In genomic region chr3:52781741-52782140, GRCh38 we compare ENCODE assay signal across 21 cellular contexts. TPM values are rescaled to one million over a fixed set of nuclear protein-coding genes. Genes with fewer than 3 reads are reported as not detected.
"Had no signal": no experiment of that assay in that cellular context is flagged by ENCODE, and none has a peak within 500 bp of the region (broad histone marks: within the 10 kb centered on the region; RNA-seq: fewer than 3 reads in every experiment).

No MANE protein-coding gene starts in this region.

- H3K79me2 ChIP-seq: hepatocyte had no signal

- H3K4me3 Mint-ChIP-seq: naive thymus-derived CD8-positive, alpha-beta T cell had no signal

- ATAC-seq: naive thymus-derived CD8-positive, alpha-beta T cell; psoas muscle; sciatic nerve had no signal

- H3K4me3 ChIP-seq: cardiac muscle cell, colonic mucosa, hepatocyte, psoas muscle, spleen had no signal

- FAIRE-seq: astrocyte had no signal

- H3K9me3 Mint-ChIP-seq: naive thymus-derived CD8-positive, alpha-beta T cell had no signal

- DNase-seq: activated CD4-positive, alpha-beta T cell treated with anti-CD3 and anti-CD28 coated beads, Interleukin-2, amount 50 U/mL, for 4 hours; activated gamma-delta T cell treated with Interleukin-2 at 50 U/mL for 16 hours; activated T-cell treated with anti-CD3 and anti-CD28 coated beads, Interleukin-2, amount 50 U/mL, for 48 hours; colonic mucosa; effector memory CD4-positive, alpha-beta T cell; erythroblast; occipital lobe; psoas muscle; spleen; stimulated activated CD4-positive, alpha-beta T cell treated with anti-CD3 and anti-CD28 coated beads, Interleukin-1b, Interleukin-23, amount 100 ng/mL, for 48 hours; stimulated activated naive CD4-positive, alpha-beta T cell; substantia nigra; trophoblast cell had no signal

- H3K4me1 ChIP-seq: colonic mucosa, psoas muscle had no signal

- H3K4me2 ChIP-seq: hepatocyte had no signal

- H3K9me3 ChIP-seq: colonic mucosa, psoas muscle, spleen had no signal

- H3K36me3 ChIP-seq: cardiac muscle cell, colonic mucosa, spleen had no signal

- H2AFZ ChIP-seq: hepatocyte had no signal

- H3K36me3 Mint-ChIP-seq: naive thymus-derived CD8-positive, alpha-beta T cell had no signal

- H3K27ac ChIP-seq: cardiac muscle cell, colonic mucosa, hepatocyte, psoas muscle, spleen had no signal

- H3K27me3 ChIP-seq: colonic mucosa, hepatocyte, spleen had no signal

RNA-seq across cellular contexts. Expression of gene ITIH1, which starts 4.3 kb away (rescaled TPM):
- total RNA-seq: astrocyte; cardiac muscle cell; lung microvascular endothelial cell; naive thymus-derived CD8-positive, alpha-beta T cell; psoas muscle; sciatic nerve; T-helper 2 cell treated with Interferon-gamma antibody and Interleukin-4, amounts not matched to agents 100 ng/mL and 5 ng/mL, for 36 hours had no signal

RNA-seq across cellular contexts. Expression of gene ITIH3, which starts 12.9 kb away (rescaled TPM):
- total RNA-seq: mononuclear cell; naive thymus-derived CD8-positive, alpha-beta T cell; T-helper 2 cell treated with Interferon-gamma antibody and Interleukin-4, amounts not matched to agents 100 ng/mL and 5 ng/mL, for 36 hours had no signal

RNA-seq across cellular contexts. Expression of gene MUSTN1, which starts 53.1 kb away (rescaled TPM):
- total RNA-seq: astrocyte, cardiac muscle cell, occipital lobe had no signal
